In the genomic region with DNA sequence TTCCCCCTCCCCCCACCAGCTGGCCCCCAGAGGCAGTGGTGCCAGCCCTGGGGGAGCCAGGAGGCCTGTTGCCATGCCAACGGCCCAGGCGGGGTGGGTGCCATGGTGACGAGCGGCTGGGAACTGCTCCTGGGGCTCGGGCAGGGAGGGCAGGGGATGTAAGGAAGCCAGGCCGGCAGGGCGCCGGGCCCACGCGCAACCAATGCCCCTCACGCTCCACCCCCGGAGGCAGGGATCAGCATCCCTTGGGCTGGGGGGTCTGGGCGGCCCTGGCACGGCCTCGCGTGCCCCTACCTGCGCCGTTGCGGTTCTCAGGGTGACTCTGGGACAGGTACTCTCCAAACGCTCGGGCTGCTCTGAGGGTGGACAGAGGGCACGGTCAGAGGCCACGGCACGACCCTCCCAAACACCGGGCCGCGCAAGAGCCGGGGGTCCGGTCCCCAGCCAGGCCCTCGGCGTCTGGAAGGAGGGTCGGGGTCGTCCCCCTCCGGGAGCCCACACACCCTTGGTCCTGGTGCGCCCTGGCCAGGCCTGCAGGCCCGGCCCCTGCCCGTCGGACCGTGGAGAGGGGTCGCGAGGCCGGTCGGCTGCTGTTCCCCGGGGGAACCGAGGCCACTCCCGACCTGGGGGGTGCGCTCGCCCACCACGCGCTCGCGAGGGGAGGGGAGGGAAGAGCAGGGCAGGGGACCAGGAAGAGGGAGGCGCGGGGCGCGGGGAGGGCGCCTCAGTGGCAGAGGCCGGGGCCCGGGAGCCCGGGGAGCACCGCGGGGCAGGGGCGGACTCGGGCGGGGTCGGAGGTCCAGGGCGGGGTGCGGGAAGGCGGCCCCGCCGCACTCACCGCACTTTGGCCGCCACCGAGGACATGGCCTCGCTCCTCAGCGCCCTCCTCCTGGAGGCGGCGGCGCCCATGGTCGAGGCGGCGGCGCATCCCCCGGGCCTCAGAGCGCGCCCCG, we compare ENCODE assay signal across 9 cellular contexts. TPM values are rescaled to one million over a fixed set of nuclear protein-coding genes. Genes with fewer than 3 reads are reported as not detected.
DNase-seq lines count a peak whose midpoint lies in the region; ATAC-seq, FAIRE-seq and TF ChIP-seq lines count a peak whose summit lies in the region.
"Had no signal": no experiment of that assay in that cellular context is flagged by ENCODE, and none has a peak within 500 bp of the region (broad histone marks: within the 10 kb centered on the region; RNA-seq: fewer than 3 reads in every experiment).

No MANE protein-coding gene starts in this region.

- no peaks in the 10 kb centered on the region for H3K9me3 Mint-ChIP-seq in Calu3 (ENCODE audit: low read depth, unreplicated experiment)
- H3K9me3 Mint-ChIP-seq: T-helper 1 cell treated with Interleukin-12 subunit alpha and Interleukin-12 subunit beta and Interleukin-4 antibody, amounts not matched to agents 30 μg/mL and 1 μg/mL, for 36 hours had no signal

- no peaks in the 10 kb centered on the region for H3K9me3 ChIP-seq in HepG2 (ENCODE audit: low read length)

- no peaks in the 10 kb centered on the region for H3K27me3 ChIP-seq in HepG2 (ENCODE audit: control insufficient read depth in 1 of 2, insufficient read depth in 2 of 2, low read length in 2 of 2)

- CTCF ChIA-PET in Calu3 (lab: Charles Lee) (interaction anchor here (1.0 to 1.1 kb wide), 2 partner anchors 35 to 48 kb away, joined by 3 to 4 read pairs; partner anchors contain the start of genes EXD3 and NOXA1), HepG2 (lab: Yijun Ruan, JAX; ENCODE audit: low intra/inter-chr PET ratio, low total read pairs) (no interaction called here)

- POLR2A ChIA-PET in HepG2 (lab: Yijun Ruan, JAX), result interaction anchor here (0.6 to 1.9 kb wide), 9 partner anchors 9 to 1096 kb away, joined by 3 to 12 read pairs (median 3); partner anchors contain the start of genes ENTPD8, EXD3, NOXA1 and TUBB4B

- peaks cover 31% of the 10 kb centered on the region for H3K79me2 ChIP-seq in HepG2 (ENCODE audit: insufficient read depth, low read length)

- DNase-seq in Calu3 (no peak), NCI-H2171 treated with DMSO at 0.1 percent for 48 hours (lab: John Stamatoyannopoulos, UW) (peak; percentile 82), cerebellum (ENCODE audit: low spot score) (peak; percentile 70), HepG2 (ENCODE audit: low spot score) (no peak), substantia nigra (lab: John Stamatoyannopoulos, UW) (peak in 37 of 49 donors; percentile 18 to 84 (median 63)), NCI-H2029 treated with DMSO at 0.1 percent for 48 hours (lab: John Stamatoyannopoulos, UW) (no peak)
- no peak for DNase-seq in activated CD4-positive, alpha-beta T cell treated with anti-CD3 and anti-CD28 coated beads for 1 hour

- peaks cover 11% of the 10 kb centered on the region; the same call in 1 of the 2 replicates for H4K20me1 ChIP-seq in HepG2 (ENCODE audit: insufficient read depth, low read length)

- H3K36me3 Mint-ChIP-seq in Calu3 (ENCODE audit: insufficient read depth, unreplicated experiment), result peaks cover 12% of the 10 kb centered on the region

- ATAC-seq in GM21526 (IDR thresholded peaks at IDR 0.05; ENCODE audit: low FRiP score, unreplicated experiment) (peak; percentile 12), HepG2 (no peak)

- peak overlapping the region; percentile 99 for H3K27ac ChIP-seq in HepG2 (ENCODE audit: extremely low read length, insufficient read depth, low read length)
- peak overlapping the region; percentile 63 for H3K27ac ChIP-seq in substantia nigra (ENCODE audit: low read depth, low read length, poor library complexity, severe bottlenecking)

- TF ChIP-seq POLR2A in HepG2 (IDR thresholded peaks at IDR 0.05; ENCODE audit: insufficient read depth in 1 of 2, low read depth in 2 of 2, low read length in 2 of 2), result 0 out of 4 replicates have a peak, but pooled peaks of 1 of the 2 experiments have one; percentile 1

- no peak overlapping the region for H2AFZ ChIP-seq in HepG2 (ENCODE audit: low read length)

- no peaks in the 10 kb centered on the region for H3K4me1 Mint-ChIP-seq in Calu3 (ENCODE audit: low read depth, unreplicated experiment)

- peak overlapping the region; percentile 96 for H3K4me2 ChIP-seq in HepG2 (ENCODE audit: low read depth, low read length)

- FAIRE-seq in HepG2 (lab: Jason Lieb, UNC), result no peak

- WGBS in HepG2 (ENCODE audit: low lambda C conversion rate), result no CpG with 5 or more reads among the region's 87 CpGs

- no peak for TF ChIP-seq CTCF in Calu3 (IDR thresholded peaks at IDR 0.05; ENCODE audit: unreplicated experiment)
- TF ChIP-seq CTCF in HepG2 (CRISPR knock-in tag; IDR thresholded peaks at IDR 0.05), result no peak

- TF ChIP-seq EP300 in HepG2 (IDR thresholded peaks at IDR 0.05; ENCODE audit: low read depth in 2 of 2, low read length in 2 of 2) (no peak), HepG2 (CRISPR knock-in tag; IDR thresholded peaks at IDR 0.05; ENCODE audit: borderline replicate concordance) (no peak)

- BruUV-seq in Calu3 (replicated peaks; lab: Mats Ljungman, UMichigan) (no TSS peak), HepG2 (replicated peaks; lab: Mats Ljungman, UMichigan) (no TSS peak)

- no peak for TF ChIP-seq RAD21 in HepG2 (CRISPR knock-in tag; IDR thresholded peaks at IDR 0.05)

- peaks cover 79% of the 10 kb centered on the region for H3K4me1 ChIP-seq in HepG2 (ENCODE audit: insufficient read depth, low read length)

- intact Hi-C loops in Calu3 (cut with micrococcal nuclease; ENCODE audit: unreplicated experiment) (no loop called here), HepG2 (cut with micrococcal nuclease; ENCODE audit: unreplicated experiment) (no loop called here)

- H3K27ac Mint-ChIP-seq in Calu3 (ENCODE audit: unreplicated experiment), result no peak overlapping the region

- H3K4me3 ChIP-seq in HepG2 (replicated peaks in 1 of 3; ENCODE audit: insufficient read depth in 1 of 3, low read depth in 2 of 3, low read length in 3 of 3), result peak overlapping the region; percentile 68 to 95 (median 95)

- no peaks in the 10 kb centered on the region for H3K27me3 Mint-ChIP-seq in Calu3 (ENCODE audit: unreplicated experiment)

- in situ Hi-C loops in HepG2 (cut with HindIII; ENCODE audit: extremely low pct_ligation_motif_present, low pct_unique_long_range_greater_than_20kb), result no loop called here

- H3K4me3 Mint-ChIP-seq in Calu3 (ENCODE audit: low read depth, unreplicated experiment), result peak overlapping the region; percentile 45

- peak overlapping the region; percentile 97 for H3K9ac ChIP-seq in HepG2 (ENCODE audit: insufficient read depth, low read depth, low read length)

- H3K36me3 ChIP-seq in HepG2 (replicated peaks in 1 of 2; ENCODE audit: control insufficient read depth in 1 of 2, insufficient read depth in 2 of 2, low read length in 2 of 2), result peaks cover 4 to 22% of the 10 kb centered on the region in 2 experiments; a peak in 4 of 5 replicates

RNA-seq across cellular contexts. Expression of gene NSMF, which starts 0.7 kb away (rescaled TPM):
- total RNA-seq in Calu3 (2022) (31.6 and 38.3 TPM in 2 replicates), cerebellum (26.7 TPM), HepG2 (2016; rRNA removed; fragmentation: Illumina TruSeq; extraction: Trizol) (38.3 and 44.3 TPM in 2 replicates)
- total RNA-seq in HepG2 (2016; cell fraction: cytosol; rRNA removed; fragmentation: Illumina TruSeq; extraction: Trizol; ENCODE audit: low read depth), result 35.6 and 45.0 TPM in 2 replicates
- total RNA-seq in HepG2 (2016; cell fraction: insoluble cytoplasmic fraction; rRNA removed; fragmentation: Illumina TruSeq; extraction: Trizol), result 31.9 and 43.2 TPM in 2 replicates
- total RNA-seq in HepG2 (2016; cell fraction: membrane; rRNA removed; fragmentation: Illumina TruSeq; extraction: Trizol), result 88.7 and 95.2 TPM in 2 replicates
- total RNA-seq in HepG2 (2016; cell fraction: nucleus; rRNA removed; fragmentation: Illumina TruSeq; extraction: Trizol), result 47.8 and 56.5 TPM in 2 replicates
- polyA plus RNA-seq in HepG2 (2011; rRNA removed), result 183 and 271 TPM in 2 replicates
- polyA plus RNA-seq in HepG2 (2011; cell fraction: cytosol; rRNA removed), result 147 and 184 TPM in 2 replicates
- 1,153 and 1,227 TPM in 2 replicates for polyA plus RNA-seq in HepG2 (2011; cell fraction: nucleus; rRNA removed)
- 143 and 184 TPM in 2 replicates for polyA plus RNA-seq in HepG2 (2012)
- 80.1 and 97.0 TPM in 2 replicates for polyA plus RNA-seq in HepG2 (2016; cell fraction: cytosol; fragmentation: Illumina TruSeq; extraction: Trizol; ENCODE audit: low read depth)
- polyA plus RNA-seq in HepG2 (2016; cell fraction: insoluble cytoplasmic fraction; fragmentation: Illumina TruSeq; extraction: Trizol; ENCODE audit: low read depth), result 62.3 and 80.0 TPM in 2 replicates
- polyA plus RNA-seq in HepG2 (2016; cell fraction: membrane; fragmentation: Illumina TruSeq; extraction: Trizol; ENCODE audit: low read depth), result 159 and 160 TPM in 2 replicates
- 179 and 193 TPM in 2 replicates for polyA plus RNA-seq in HepG2 (2016; cell fraction: nucleus; fragmentation: Illumina TruSeq; extraction: Trizol; ENCODE audit: insufficient read depth, low read depth)
- 64.9 and 155 TPM in 2 replicates for polyA minus RNA-seq in HepG2 (2011; rRNA and poly(A)+ RNA removed; ENCODE audit: low replicate concordance)
- 76.5 and 105 TPM in 2 replicates for polyA minus RNA-seq in HepG2 (2011; cell fraction: cytosol; rRNA and poly(A)+ RNA removed)
- polyA minus RNA-seq in HepG2 (2011; cell fraction: nucleus; rRNA and poly(A)+ RNA removed), result 147 and 159 TPM in 2 replicates

RNA-seq across cellular contexts. Expression of gene ENTPD8, which starts 17.3 kb away (rescaled TPM):
- total RNA-seq in Calu3 (2022) (0.97 and 1.6 TPM in 2 replicates), cerebellum (0.09 TPM), HepG2 (2016; rRNA removed; fragmentation: Illumina TruSeq; extraction: Trizol) (0.21 and 0.44 TPM in 2 replicates)
- 0.09 and 0.20 TPM in 2 replicates for total RNA-seq in HepG2 (2016; cell fraction: cytosol; rRNA removed; fragmentation: Illumina TruSeq; extraction: Trizol; ENCODE audit: low read depth)
- 0.33 and 0.43 TPM in 2 replicates for total RNA-seq in HepG2 (2016; cell fraction: insoluble cytoplasmic fraction; rRNA removed; fragmentation: Illumina TruSeq; extraction: Trizol)
- 0.21 and 0.37 TPM in 2 replicates for total RNA-seq in HepG2 (2016; cell fraction: membrane; rRNA removed; fragmentation: Illumina TruSeq; extraction: Trizol)
- 0.28 and 0.34 TPM in 2 replicates for total RNA-seq in HepG2 (2016; cell fraction: nucleus; rRNA removed; fragmentation: Illumina TruSeq; extraction: Trizol)
- 0.26 and 0.38 TPM in 2 replicates for polyA plus RNA-seq in HepG2 (2011; rRNA removed)
- 0.21 and 0.30 TPM in 2 replicates for polyA plus RNA-seq in HepG2 (2011; cell fraction: cytosol; rRNA removed)
- polyA plus RNA-seq in HepG2 (2011; cell fraction: nucleus; rRNA removed), result 3.0 and 3.2 TPM in 2 replicates
- 0.35 and 0.44 TPM in 2 replicates for polyA plus RNA-seq in HepG2 (2012)
- 0.05 and 0.14 TPM in 2 replicates for polyA plus RNA-seq in HepG2 (2016; cell fraction: cytosol; fragmentation: Illumina TruSeq; extraction: Trizol; ENCODE audit: low read depth)
- polyA plus RNA-seq in HepG2 (2016; cell fraction: insoluble cytoplasmic fraction; fragmentation: Illumina TruSeq; extraction: Trizol; ENCODE audit: low read depth), result 0.25 TPM in 1 of 2 replicates, not detected in the other
- 0.08 and 0.15 TPM in 2 replicates for polyA plus RNA-seq in HepG2 (2016; cell fraction: membrane; fragmentation: Illumina TruSeq; extraction: Trizol; ENCODE audit: low read depth)
- 0.79 and 0.97 TPM in 2 replicates for polyA plus RNA-seq in HepG2 (2016; cell fraction: nucleus; fragmentation: Illumina TruSeq; extraction: Trizol; ENCODE audit: insufficient read depth, low read depth)
- polyA minus RNA-seq in HepG2 (2011; rRNA and poly(A)+ RNA removed; ENCODE audit: low replicate concordance), result 0.26 TPM in 1 of 2 replicates, not detected in the other
- not detected in 2 replicates for polyA minus RNA-seq in HepG2 (2011; cell fraction: cytosol; rRNA and poly(A)+ RNA removed)
- polyA minus RNA-seq in HepG2 (2011; cell fraction: nucleus; rRNA and poly(A)+ RNA removed), result 0.26 and 0.37 TPM in 2 replicates

RNA-seq across cellular contexts. Expression of gene NOXA1, which starts 35.3 kb away (rescaled TPM):
- total RNA-seq in Calu3 (2022) (12.0 and 12.3 TPM in 2 replicates), cerebellum (1.5 TPM), HepG2 (2016; rRNA removed; fragmentation: Illumina TruSeq; extraction: Trizol) (0.63 and 1.2 TPM in 2 replicates)
- 0.81 and 1.1 TPM in 2 replicates for total RNA-seq in HepG2 (2016; cell fraction: cytosol; rRNA removed; fragmentation: Illumina TruSeq; extraction: Trizol; ENCODE audit: low read depth)
- 0.82 and 1.9 TPM in 2 replicates for total RNA-seq in HepG2 (2016; cell fraction: insoluble cytoplasmic fraction; rRNA removed; fragmentation: Illumina TruSeq; extraction: Trizol)
- 0.46 and 1.00 TPM in 2 replicates for total RNA-seq in HepG2 (2016; cell fraction: membrane; rRNA removed; fragmentation: Illumina TruSeq; extraction: Trizol)
- total RNA-seq in HepG2 (2016; cell fraction: nucleus; rRNA removed; fragmentation: Illumina TruSeq; extraction: Trizol), result 1.6 and 2.0 TPM in 2 replicates
- 0.78 and 2.1 TPM in 2 replicates for polyA plus RNA-seq in HepG2 (2011; rRNA removed)
- 0.53 and 1.0 TPM in 2 replicates for polyA plus RNA-seq in HepG2 (2011; cell fraction: cytosol; rRNA removed)
- 17.1 and 17.5 TPM in 2 replicates for polyA plus RNA-seq in HepG2 (2011; cell fraction: nucleus; rRNA removed)
- 0.76 and 1.0 TPM in 2 replicates for polyA plus RNA-seq in HepG2 (2012)
- polyA plus RNA-seq in HepG2 (2016; cell fraction: cytosol; fragmentation: Illumina TruSeq; extraction: Trizol; ENCODE audit: low read depth), result 0.60 and 0.67 TPM in 2 replicates
- polyA plus RNA-seq in HepG2 (2016; cell fraction: insoluble cytoplasmic fraction; fragmentation: Illumina TruSeq; extraction: Trizol; ENCODE audit: low read depth), result 0.39 and 0.46 TPM in 2 replicates
- polyA plus RNA-seq in HepG2 (2016; cell fraction: membrane; fragmentation: Illumina TruSeq; extraction: Trizol; ENCODE audit: low read depth), result 0.44 and 0.56 TPM in 2 replicates
- 3.7 and 3.8 TPM in 2 replicates for polyA plus RNA-seq in HepG2 (2016; cell fraction: nucleus; fragmentation: Illumina TruSeq; extraction: Trizol; ENCODE audit: insufficient read depth, low read depth)
- 0.44 and 0.61 TPM in 2 replicates for polyA minus RNA-seq in HepG2 (2011; rRNA and poly(A)+ RNA removed; ENCODE audit: low replicate concordance)
- 0.44 TPM in 1 of 2 replicates, not detected in the other for polyA minus RNA-seq in HepG2 (2011; cell fraction: cytosol; rRNA and poly(A)+ RNA removed)
- polyA minus RNA-seq in HepG2 (2011; cell fraction: nucleus; rRNA and poly(A)+ RNA removed), result 1.8 and 3.4 TPM in 2 replicates

RNA-seq across cellular contexts. Expression of gene EXD3, which starts 35.5 kb away (rescaled TPM):
- total RNA-seq in Calu3 (2022) (13.2 and 15.3 TPM in 2 replicates), cerebellum (15.2 TPM), HepG2 (2016; rRNA removed; fragmentation: Illumina TruSeq; extraction: Trizol) (1.3 and 2.7 TPM in 2 replicates)
- 1.1 and 1.7 TPM in 2 replicates for total RNA-seq in HepG2 (2016; cell fraction: cytosol; rRNA removed; fragmentation: Illumina TruSeq; extraction: Trizol; ENCODE audit: low read depth)
- 1.3 and 3.1 TPM in 2 replicates for total RNA-seq in HepG2 (2016; cell fraction: insoluble cytoplasmic fraction; rRNA removed; fragmentation: Illumina TruSeq; extraction: Trizol)
- 1.6 and 2.4 TPM in 2 replicates for total RNA-seq in HepG2 (2016; cell fraction: membrane; rRNA removed; fragmentation: Illumina TruSeq; extraction: Trizol)
- 3.0 and 3.1 TPM in 2 replicates for total RNA-seq in HepG2 (2016; cell fraction: nucleus; rRNA removed; fragmentation: Illumina TruSeq; extraction: Trizol)
- polyA plus RNA-seq in HepG2 (2011; rRNA removed), result 4.8 and 9.1 TPM in 2 replicates
- polyA plus RNA-seq in HepG2 (2011; cell fraction: cytosol; rRNA removed), result 1.6 and 3.2 TPM in 2 replicates
- 82.5 and 82.6 TPM in 2 replicates for polyA plus RNA-seq in HepG2 (2011; cell fraction: nucleus; rRNA removed)
- 4.7 and 9.6 TPM in 2 replicates for polyA plus RNA-seq in HepG2 (2012)
- 3.8 and 4.6 TPM in 2 replicates for polyA plus RNA-seq in HepG2 (2016; cell fraction: cytosol; fragmentation: Illumina TruSeq; extraction: Trizol; ENCODE audit: low read depth)
- 2.3 and 2.8 TPM in 2 replicates for polyA plus RNA-seq in HepG2 (2016; cell fraction: insoluble cytoplasmic fraction; fragmentation: Illumina TruSeq; extraction: Trizol; ENCODE audit: low read depth)
- 5.3 and 6.7 TPM in 2 replicates for polyA plus RNA-seq in HepG2 (2016; cell fraction: membrane; fragmentation: Illumina TruSeq; extraction: Trizol; ENCODE audit: low read depth)
- 8.9 and 9.7 TPM in 2 replicates for polyA plus RNA-seq in HepG2 (2016; cell fraction: nucleus; fragmentation: Illumina TruSeq; extraction: Trizol; ENCODE audit: insufficient read depth, low read depth)
- polyA minus RNA-seq in HepG2 (2011; rRNA and poly(A)+ RNA removed; ENCODE audit: low replicate concordance), result 3.4 and 4.2 TPM in 2 replicates
- polyA minus RNA-seq in HepG2 (2011; cell fraction: cytosol; rRNA and poly(A)+ RNA removed), result 0.62 and 2.6 TPM in 2 replicates
- polyA minus RNA-seq in HepG2 (2011; cell fraction: nucleus; rRNA and poly(A)+ RNA removed), result 6.6 and 9.0 TPM in 2 replicates

Comparison
In these comparisons a context has a peak if more than half of its experiments do, and no peak if none do; other contexts are left out.
1. DNase-seq: peak in NCI-H2171 treated with DMSO at 0.1 percent for 48 hours (single experiment), cerebellum (single experiment) and substantia nigra (37 of 49); none in Calu3 (single experiment), HepG2 (single experiment), NCI-H2029 treated with DMSO at 0.1 percent for 48 hours (single experiment) and activated CD4-positive, alpha-beta T cell treated with anti-CD3 and anti-CD28 coated beads for 1 hour (single experiment).